In genomic region chr7:100081535-100082102, GRCh38 we compare ENCODE assay signal across 8 cellular contexts. TPM values are rescaled to one million over a fixed set of nuclear protein-coding genes. Genes with fewer than 3 reads are reported as not detected.
A peak's percentile ranks its signal among the peaks of the same experiment; 100 is the strongest.
DNase-seq lines count a peak whose midpoint lies in the region; ATAC-seq, FAIRE-seq and TF ChIP-seq lines count a peak whose summit lies in the region.

Gene ZNF3, minus strand, starts transcription at chr7:100081723. Its CDS starts 4,366 bp downstream, at chr7:100077357.

- H3K9ac ChIP-seq in BLaER1, result peak within 1 kb of the TSS; percentile 99

- peaks cover 23% of the 10 kb centered on the region for H3K36me3 Mint-ChIP-seq in activated CD4-positive, alpha-beta T cell treated with anti-CD3 and anti-CD28 coated beads for 36 hours (ENCODE audit: low read depth)

- peak within 1 kb of the TSS; percentile 87 for H3K4me3 Mint-ChIP-seq in activated CD4-positive, alpha-beta T cell treated with anti-CD3 and anti-CD28 coated beads for 36 hours

- CTCF ChIA-PET in activated CD4-positive, alpha-beta T cell treated with anti-CD3 and anti-CD28 coated beads for 36 hours (lab: Charles Lee), result interaction anchor here (0.7 to 1.4 kb wide), 7 partner anchors 9 to 263 kb away, joined by 3 to 13 read pairs (median 3); partner anchors contain the start of genes AP4M1, MCM7 and TRIM4

- H3K4me1 Mint-ChIP-seq in activated CD4-positive, alpha-beta T cell treated with anti-CD3 and anti-CD28 coated beads for 36 hours, result peaks cover 25% of the 10 kb centered on the region

- H3K4me3 ChIP-seq in BLaER1 (peak within 1 kb of the TSS; percentile 93), choroid plexus epithelial cell (ENCODE audit: low read depth, low read length) (peak within 1 kb of the TSS; percentile 99), kidney epithelial cell (ENCODE audit: low read depth, low read length) (peak within 1 kb of the TSS; percentile 96)

- H3K27me3 ChIP-seq in BLaER1 (peaks cover 13% of the 10 kb centered on the region), kidney epithelial cell (ENCODE audit: control insufficient read depth, insufficient read depth, low read length) (no peaks in the 10 kb centered on the region)

- H3K36me3 ChIP-seq in BLaER1 (peaks cover 37% of the 10 kb centered on the region), kidney epithelial cell (ENCODE audit: control insufficient read depth, insufficient read depth, low read length) (peaks cover 2% of the 10 kb centered on the region)

- ATAC-seq in HG03457 (IDR thresholded peaks at IDR 0.05; ENCODE audit: unreplicated experiment), result peak; percentile 59
- peak; percentile 83 for ATAC-seq in activated CD4-positive, alpha-beta T cell treated with anti-CD3 and anti-CD28 coated beads for 36 hours

- peak within 1 kb of the TSS; percentile 99 for H3K27ac ChIP-seq in BLaER1

- peaks cover 38% of the 10 kb centered on the region; the same call in 1 of the 2 replicates for H4K20me1 ChIP-seq in BLaER1

- peak within 1 kb of the TSS; percentile 87 for H3K27ac Mint-ChIP-seq in activated CD4-positive, alpha-beta T cell treated with anti-CD3 and anti-CD28 coated beads for 36 hours

- POLR2A ChIA-PET in activated CD4-positive, alpha-beta T cell treated with anti-CD3 and anti-CD28 coated beads for 36 hours (lab: Charles Lee), result interaction anchor here (1.1 kb wide), 1 partner anchor 12 kb away, joined by 3 read pairs; no protein-coding TSS in a partner anchor

- intact Hi-C loops in activated CD4-positive, alpha-beta T cell treated with anti-CD3 and anti-CD28 coated beads for 36 hours (cut with DNase I, micrococcal nuclease), result loop anchor here (1.0 to 10.0 kb wide), 22 partner anchors 19 to 793 kb away; partner anchors contain the start of genes AP4M1 (in 2 of the 2), MCM7 (in 2 of the 2), TRIM4 (in 2 of the 2) and ZKSCAN1 (in 2 of the 2)

- peaks cover 23% of the 10 kb centered on the region for H3K9me3 ChIP-seq in BLaER1

- no peaks in the 10 kb centered on the region for H3K27me3 Mint-ChIP-seq in activated CD4-positive, alpha-beta T cell treated with anti-CD3 and anti-CD28 coated beads for 36 hours

- peak; percentile 98 for FAIRE-seq in GM19239 (lab: Jason Lieb, UNC)

- no peaks in the 10 kb centered on the region for H3K9me3 Mint-ChIP-seq in activated CD4-positive, alpha-beta T cell treated with anti-CD3 and anti-CD28 coated beads for 36 hours (ENCODE audit: low read depth)

- peak within 1 kb of the TSS; percentile 86 for H3K4me2 ChIP-seq in BLaER1

- DNase-seq in GM19239 (ENCODE audit: insufficient read length, low spot score), result peak; percentile 87
- peak; percentile 98 for DNase-seq in NCI-H524 (lab: John Stamatoyannopoulos, UW)
- peak; percentile 99 for DNase-seq in activated CD4-positive, alpha-beta T cell treated with anti-CD3 and anti-CD28 coated beads for 36 hours
- DNase-seq in choroid plexus epithelial cell (ENCODE audit: low read depth), result peak; percentile 99
- peak; percentile 90 for DNase-seq in kidney epithelial cell (ENCODE audit: low read depth)
- DNase-seq in stimulated activated CD4-positive, alpha-beta T cell treated with anti-CD3 and anti-CD28 coated beads, Interleukin-15, amount 100 ng/mL, for 48 hours (ENCODE audit: low read depth in 2 of 2), result peak; percentile 98

- TF ChIP-seq CTCF in choroid plexus epithelial cell (conservative IDR thresholded peaks at IDR 0.05; ENCODE audit: low read depth, low read length), result peak; percentile 77
- TF ChIP-seq CTCF in kidney epithelial cell (IDR thresholded peaks at IDR 0.05; ENCODE audit: insufficient read depth, low read length, poor library complexity, severe bottlenecking), result peak; percentile 75

- H3K4me1 ChIP-seq in BLaER1, result peaks cover 28% of the 10 kb centered on the region

RNA-seq across cellular contexts. Expression of gene ZNF3, which starts in this region (rescaled TPM):
- 10 to 100 TPM; 18.8 to 19.0 TPM for total RNA-seq in activated CD4-positive, alpha-beta T cell treated with anti-CD3 and anti-CD28 coated beads for 36 hours
- total RNA-seq in kidney epithelial cell, result 39.9 and 44.9 TPM in 2 replicates

Comparison
In these comparisons a context has a peak if more than half of its experiments do, and no peak if none do; other contexts are left out.
1. Peak in every context shown above with its lines: DNase-seq, ATAC-seq, H3K4me3 ChIP-seq and H3K27ac ChIP-seq.